10 cellular contexts compared by ENCODE assay signal in the genomic region with DNA sequence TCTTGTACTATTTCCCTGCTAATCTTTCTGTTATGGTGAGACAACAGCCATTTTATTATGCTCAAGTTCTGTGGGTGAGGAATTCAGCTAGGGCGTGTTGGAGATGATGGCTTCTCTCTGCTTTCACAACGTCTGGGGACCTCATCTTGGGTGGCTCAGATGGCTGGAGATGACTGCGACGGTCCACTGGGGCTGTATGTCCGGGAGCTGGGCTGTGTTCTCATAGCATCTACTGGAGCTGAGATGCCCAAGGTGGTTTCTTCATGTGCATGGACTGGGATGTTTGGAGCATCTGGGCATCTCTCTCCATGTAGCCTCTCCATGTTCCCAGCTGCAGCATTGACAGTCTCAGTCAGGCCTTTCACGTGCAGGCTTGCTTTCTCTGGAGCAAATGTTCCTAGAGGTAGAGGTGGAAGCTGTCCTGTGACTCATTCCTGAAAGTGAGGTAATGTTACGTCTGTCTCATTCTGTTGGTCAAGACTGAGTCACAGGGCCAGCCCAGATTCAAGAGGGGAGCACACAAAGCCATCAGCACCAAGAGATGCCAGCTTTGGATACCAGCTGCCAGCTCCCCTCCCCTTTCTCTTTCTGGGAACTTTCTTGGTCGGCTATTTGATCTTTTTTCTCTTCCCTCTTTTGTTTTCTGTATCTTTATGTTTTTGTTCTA.
DNase-seq lines count a peak whose midpoint lies in the region; TF ChIP-seq lines count a peak whose summit lies in the region.
"Had no signal": no experiment of that assay in that cellular context is flagged by ENCODE, and none has a peak within 500 bp of the region (broad histone marks: within the 10 kb centered on the region; RNA-seq: fewer than 3 reads in every experiment).

No MANE protein-coding gene starts in this region.

- H3K4me1 ChIP-seq in sigmoid colon: no peaks in the 10 kb centered on the region
- H3K4me1 ChIP-seq in effector memory CD4-positive, alpha-beta T cell (ENCODE audit: control insufficient read depth, insufficient read depth, low read length, poor library complexity, severe bottlenecking): no peaks in the 10 kb centered on the region
- H3K4me1 ChIP-seq: vagina had no signal

- WGBS in sigmoid colon, 2 donors: 50 to 72% methylated on average over 8 of the region's 8 CpGs

- TF ChIP-seq CTCF in AG09319 (IDR thresholded peaks at IDR 0.05; ENCODE audit: low read depth, low read length) (no peak), HFF-Myc (IDR thresholded peaks at IDR 0.05; ENCODE audit: low read depth, low read length, missing control alignments) (no peak), WERI-Rb-1 (IDR thresholded peaks at IDR 0.05; ENCODE audit: low read depth, low read length) (no peak), kidney epithelial cell (IDR thresholded peaks at IDR 0.05; ENCODE audit: insufficient read depth, low read length, poor library complexity, severe bottlenecking) (no peak), sigmoid colon (IDR thresholded peaks at IDR 0.05) (no peak)

- intact Hi-C loops in sigmoid colon (cut with DNase I): no loop called here

- H3K36me3 ChIP-seq in WERI-Rb-1 (peaks cover 19% of the 10 kb centered on the region), kidney epithelial cell (ENCODE audit: control insufficient read depth, insufficient read depth, low read length) (no peaks in the 10 kb centered on the region), sigmoid colon (no peaks in the 10 kb centered on the region)
- peaks cover 9% of the 10 kb centered on the region for H3K36me3 ChIP-seq in effector memory CD4-positive, alpha-beta T cell (ENCODE audit: control insufficient read depth, insufficient read depth, low read length)
- H3K36me3 ChIP-seq: vagina had no signal

- H3K27ac ChIP-seq in WERI-Rb-1 (0 out of 2 replicates have a peak overlapping the region, but pooled peaks have one; percentile 5), sigmoid colon (no peak overlapping the region)
- H3K27ac ChIP-seq in effector memory CD4-positive, alpha-beta T cell (ENCODE audit: insufficient read depth, low read length, poor library complexity, severe bottlenecking): no peak overlapping the region
- H3K27ac ChIP-seq: vagina had no signal

- TF ChIP-seq POLR2A in sigmoid colon (IDR thresholded peaks at IDR 0.05): no peak

- TF ChIP-seq EP300 in sigmoid colon (IDR thresholded peaks at IDR 0.05): no peak

- DNase-seq in AG09319 (ENCODE audit: extremely low read depth, low read depth) (peak; percentile 27), HFF-Myc (ENCODE audit: extremely low read depth, low read depth) (peak; percentile 53), WERI-Rb-1 (no peak), kidney epithelial cell (ENCODE audit: low read depth) (peak; percentile 97), sigmoid colon (no peak), SKM-1 (lab: John Stamatoyannopoulos, UW; ENCODE audit: unreplicated experiment) (no peak)
- no peak for DNase-seq in effector memory CD4-positive, alpha-beta T cell
- DNase-seq in stimulated activated CD4-positive, alpha-beta T cell treated with anti-CD3 and anti-CD28 coated beads, Interleukin-1b, Interleukin-23, amount 100 ng/mL, for 48 hours: no peak
- DNase-seq: NCI-H146 had no signal

- no peak overlapping the region for H3K4me3 ChIP-seq in HFF-Myc (replicated peaks; ENCODE audit: low read depth, low read length)
- H3K4me3 ChIP-seq in WERI-Rb-1 (ENCODE audit: low read depth, low read length): no peak overlapping the region
- H3K4me3 ChIP-seq in kidney epithelial cell (ENCODE audit: low read depth, low read length): no peak overlapping the region
- H3K4me3 ChIP-seq in sigmoid colon: no peak overlapping the region
- H3K4me3 ChIP-seq in effector memory CD4-positive, alpha-beta T cell (ENCODE audit: insufficient read depth, low read depth, low read length, poor library complexity, severe bottlenecking): no peak overlapping the region
- H3K4me3 ChIP-seq: vagina had no signal

- no peaks in the 10 kb centered on the region for H3K27me3 ChIP-seq in WERI-Rb-1 (ENCODE audit: insufficient read depth, low read depth, severe bottlenecking)
- H3K27me3 ChIP-seq in kidney epithelial cell (ENCODE audit: control insufficient read depth, insufficient read depth, low read length): no peaks in the 10 kb centered on the region
- no peaks in the 10 kb centered on the region for H3K27me3 ChIP-seq in sigmoid colon
- no peaks in the 10 kb centered on the region for H3K27me3 ChIP-seq in effector memory CD4-positive, alpha-beta T cell (replicated peaks; ENCODE audit: control insufficient read depth, insufficient read depth, low read length, poor library complexity, severe bottlenecking)
- H3K27me3 ChIP-seq: vagina had no signal

- H3K9me3 ChIP-seq in WERI-Rb-1 (ENCODE audit: severe bottlenecking): no peaks in the 10 kb centered on the region
- H3K9me3 ChIP-seq in sigmoid colon: no peaks in the 10 kb centered on the region
- no peaks in the 10 kb centered on the region for H3K9me3 ChIP-seq in effector memory CD4-positive, alpha-beta T cell (ENCODE audit: control insufficient read depth, low read length)
- H3K9me3 ChIP-seq: vagina had no signal

Comparison
In these comparisons a context has a peak if more than half of its experiments do, and no peak if none do; other contexts are left out.
1. DNase-seq: peak in AG09319 (single experiment), HFF-Myc (single experiment) and kidney epithelial cell (single experiment); none in WERI-Rb-1 (single experiment), sigmoid colon (single experiment), SKM-1 (single experiment), effector memory CD4-positive, alpha-beta T cell (0 of 3) and stimulated activated CD4-positive, alpha-beta T cell treated with anti-CD3 and anti-CD28 coated beads, Interleukin-1b, Interleukin-23, amount 100 ng/mL, for 48 hours (single experiment).